Comparison of ENCODE assay signal across 20 cellular contexts in genomic region chr12:53478865-53479264, GRCh38. TPM values are rescaled to one million over a fixed set of nuclear protein-coding genes. Genes with fewer than 3 reads are reported as not detected.
DNase-seq lines count a peak whose midpoint lies in the region; ATAC-seq and TF ChIP-seq lines count a peak whose summit lies in the region.
"Had no signal": no experiment of that assay in that cellular context is flagged by ENCODE, and none has a peak within 500 bp of the region (broad histone marks: within the 10 kb centered on the region; RNA-seq: fewer than 3 reads in every experiment).

No MANE protein-coding gene starts in this region.

- H3K4me3 ChIP-seq in SK-N-SH (ENCODE audit: low read depth in 2 of 2, low read length in 1 of 2) (no peak overlapping the region), skeletal muscle tissue (ENCODE audit: low read length in 3 of 3) (no peak overlapping the region)
- H3K4me3 ChIP-seq: mucosa of descending colon had no signal

- H3K9me2 ChIP-seq in SK-N-SH = no peaks in the 10 kb centered on the region

- no peak overlapping the region for H3K4me3 Mint-ChIP-seq in activated CD4-positive, alpha-beta memory T cell treated with anti-CD3 and anti-CD28 coated beads, Interleukin-2, amount 10 ng/mL, durations not matched to agents 7 days and 5 days
- no peak overlapping the region for H3K4me3 Mint-ChIP-seq in naive thymus-derived CD8-positive, alpha-beta T cell
- H3K4me3 Mint-ChIP-seq: activated B cell treated with CpG ODN at 0.5 μM for 24 hours; dendritic cell treated with granulocyte-macrophage colony-stimulating factor and Interleukin-4, amounts not matched to agents 40 ng/mL and 50 ng/mL, for 4 days had no signal

- peaks cover 96% of the 10 kb centered on the region for H4K20me1 ChIP-seq in SK-N-SH (ENCODE audit: insufficient read depth)

- H3F3A ChIP-seq in SK-N-SH (replicated peaks; ENCODE audit: insufficient read depth) = peaks cover 97% of the 10 kb centered on the region

- DNase-seq in SK-N-SH = no peak
- no peak for DNase-seq in activated CD4-positive, alpha-beta memory T cell treated with anti-CD3 and anti-CD28 coated beads, Interleukin-2, amount 10 ng/mL, durations not matched to agents 7 days and 5 days
- peak; percentile 30 for DNase-seq in fibroblast of gingiva (ENCODE audit: low read depth)
- no peak for DNase-seq in SW 1271 (lab: John Stamatoyannopoulos, UW)
- DNase-seq in naive thymus-derived CD8-positive, alpha-beta T cell = no peak
- DNase-seq: 8988T; activated B cell treated with CpG ODN at 0.5 μM for 24 hours; amygdala; GOT3; mucosa of descending colon; NCI-H1417 treated with DMSO at 0.1 percent for 48 hours; NCI-H2227 treated with DMSO at 0.1 percent for 48 hours; stimulated activated CD4-positive, alpha-beta T cell treated with anti-CD3 and anti-CD28 coated beads, Interleukin-2, amount 100 ng/mL, for 24 hours had no signal

- H3K4me2 ChIP-seq in SK-N-SH = no peak overlapping the region

- H3K27me3 ChIP-seq in SK-N-SH (ENCODE audit: insufficient read depth) (no peaks in the 10 kb centered on the region), skeletal muscle tissue (ENCODE audit: control insufficient read depth in 3 of 3, insufficient read depth in 3 of 3, low read length in 3 of 3) (no peaks in the 10 kb centered on the region)

- CTCF ChIA-PET in SK-N-SH (lab: Yijun Ruan, JAX) = interaction anchor here (0.8 to 1.8 kb wide), 5 partner anchors 9 to 154 kb away, joined by 3 to 6 read pairs (median 3); no protein-coding TSS in a partner anchor
- CTCF ChIA-PET in activated CD4-positive, alpha-beta memory T cell treated with anti-CD3 and anti-CD28 coated beads, Interleukin-2, amount 10 ng/mL, durations not matched to agents 7 days and 5 days (lab: Charles Lee) = interaction anchor here (0.7 to 7.1 kb wide), 5 partner anchors 10 to 468 kb away, joined by 3 to 54 read pairs (median 4); partner anchors contain the start of gene NPFF

- WGBS in SK-N-SH (ENCODE audit: low lambda C conversion rate) = 43% methylated on average over 1 of the region's 1 CpG

- no peak for TF ChIP-seq RAD21 in SK-N-SH (IDR thresholded peaks at IDR 0.05; ENCODE audit: low read length)

- peak overlapping the region; percentile 59 for H3K27ac Mint-ChIP-seq in activated CD4-positive, alpha-beta memory T cell treated with anti-CD3 and anti-CD28 coated beads, Interleukin-2, amount 10 ng/mL, durations not matched to agents 7 days and 5 days
- H3K27ac Mint-ChIP-seq in naive thymus-derived CD8-positive, alpha-beta T cell = peak overlapping the region in 3 of 10 donors; percentile 50 to 63 (median 51)
- H3K27ac Mint-ChIP-seq: activated B cell treated with CpG ODN at 0.5 μM for 24 hours; dendritic cell treated with granulocyte-macrophage colony-stimulating factor and Interleukin-4, amounts not matched to agents 40 ng/mL and 50 ng/mL, for 4 days had no signal

- H3K36me3 Mint-ChIP-seq in activated CD4-positive, alpha-beta memory T cell treated with anti-CD3 and anti-CD28 coated beads, Interleukin-2, amount 10 ng/mL, durations not matched to agents 7 days and 5 days (ENCODE audit: low read depth) = peaks cover 77% of the 10 kb centered on the region
- peaks cover 0 to 93% (median 6%) of the 10 kb centered on the region in 3 donors for H3K36me3 Mint-ChIP-seq in naive thymus-derived CD8-positive, alpha-beta T cell

- no peaks in the 10 kb centered on the region for H3K27me3 Mint-ChIP-seq in activated CD4-positive, alpha-beta memory T cell treated with anti-CD3 and anti-CD28 coated beads, Interleukin-2, amount 10 ng/mL, durations not matched to agents 7 days and 5 days
- H3K27me3 Mint-ChIP-seq in naive thymus-derived CD8-positive, alpha-beta T cell = no peaks in the 10 kb centered on the region
- H3K27me3 Mint-ChIP-seq: activated B cell treated with CpG ODN at 0.5 μM for 24 hours; dendritic cell treated with granulocyte-macrophage colony-stimulating factor and Interleukin-4, amounts not matched to agents 40 ng/mL and 50 ng/mL, for 4 days had no signal

- TF ChIP-seq EP300 in SK-N-SH (IDR thresholded peaks at IDR 0.05; ENCODE audit: borderline replicate concordance in 1 of 2, low read depth in 1 of 2, low read length in 1 of 2) = no peak

- no peaks in the 10 kb centered on the region for H3K9me3 Mint-ChIP-seq in activated CD4-positive, alpha-beta memory T cell treated with anti-CD3 and anti-CD28 coated beads, Interleukin-2, amount 10 ng/mL, durations not matched to agents 7 days and 5 days
- no peaks in the 10 kb centered on the region for H3K9me3 Mint-ChIP-seq in naive thymus-derived CD8-positive, alpha-beta T cell
- H3K9me3 Mint-ChIP-seq: activated B cell treated with CpG ODN at 0.5 μM for 24 hours; dendritic cell treated with granulocyte-macrophage colony-stimulating factor and Interleukin-4, amounts not matched to agents 40 ng/mL and 50 ng/mL, for 4 days had no signal

- no peak overlapping the region for H3K9ac ChIP-seq in SK-N-SH
- no peak overlapping the region for H3K9ac ChIP-seq in skeletal muscle tissue (ENCODE audit: low read depth in 1 of 3, low read length in 3 of 3)

- H3K9me3 ChIP-seq in SK-N-SH (no peaks in the 10 kb centered on the region), skeletal muscle tissue (ENCODE audit: control insufficient read depth in 3 of 3, low read length in 3 of 3) (no peaks in the 10 kb centered on the region)
- H3K9me3 ChIP-seq: mucosa of descending colon had no signal

- H2AFZ ChIP-seq in SK-N-SH (ENCODE audit: low read depth) = no peak overlapping the region

- H3K36me3 ChIP-seq in SK-N-SH (replicated peaks in 1 of 2; ENCODE audit: control insufficient read depth in 1 of 2, insufficient read depth in 2 of 2, low read length in 1 of 2) (peaks cover 89 to 95% of the 10 kb centered on the region in 2 experiments), skeletal muscle tissue (ENCODE audit: control insufficient read depth in 3 of 3, insufficient read depth in 3 of 3, low read length in 3 of 3) (peaks cover 53 to 81% (median 79%) of the 10 kb centered on the region in 3 donors)

- H3K4me1 ChIP-seq in SK-N-SH (ENCODE audit: control insufficient read depth in 1 of 2, insufficient read depth in 2 of 2, low read depth in 1 of 2, low read length in 1 of 2) = peaks cover 0 to 5% of the 10 kb centered on the region in 2 experiments; a peak in 2 of 4 replicates
- H3K4me1 ChIP-seq in skeletal muscle tissue (ENCODE audit: control insufficient read depth in 3 of 3, insufficient read depth in 3 of 3, low read length in 3 of 3) = peaks cover 38 to 50% (median 41%) of the 10 kb centered on the region in 3 donors

- ATAC-seq in SK-N-SH treated with all-trans-retinoic acid at 6 μM for 48 hours = no peak
- no peak for ATAC-seq in GM18519 (IDR thresholded peaks at IDR 0.05; ENCODE audit: low FRiP score, unreplicated experiment)
- ATAC-seq in naive thymus-derived CD8-positive, alpha-beta T cell = no peak
- ATAC-seq: mucosa of descending colon had no signal

- no peak for TF ChIP-seq CTCF in SK-N-SH (IDR thresholded peaks at IDR 0.05)

- POLR2A ChIA-PET in SK-N-SH (lab: Yijun Ruan, JAX) = interaction anchor here (0.6 to 0.8 kb wide), 2 partner anchors 8 to 96 kb away, joined by 3 read pairs; no protein-coding TSS in a partner anchor
- POLR2A ChIA-PET in activated CD4-positive, alpha-beta memory T cell treated with anti-CD3 and anti-CD28 coated beads, Interleukin-2, amount 10 ng/mL, durations not matched to agents 7 days and 5 days (lab: Charles Lee) = interaction anchor here (0.9 to 20.5 kb wide), 4 partner anchors 8 to 134 kb away, joined by 3 to 281 read pairs (median 5); no protein-coding TSS in a partner anchor
- POLR2A ChIA-PET in naive thymus-derived CD8-positive, alpha-beta T cell (lab: Charles Lee) = interaction anchor here (0.9 to 3.9 kb wide), 3 partner anchors 10 to 21 kb away, joined by 3 to 14 read pairs (median 6); partner anchors contain the start of gene MAP3K12

- peaks cover 47% of the 10 kb centered on the region for H3K4me1 Mint-ChIP-seq in activated CD4-positive, alpha-beta memory T cell treated with anti-CD3 and anti-CD28 coated beads, Interleukin-2, amount 10 ng/mL, durations not matched to agents 7 days and 5 days
- H3K4me1 Mint-ChIP-seq in naive thymus-derived CD8-positive, alpha-beta T cell = peaks cover 19 to 37% (median 28%) of the 10 kb centered on the region in 4 donors

- peaks cover 59% of the 10 kb centered on the region for H3K79me2 ChIP-seq in SK-N-SH (ENCODE audit: insufficient read depth)

- H3K27ac ChIP-seq in SK-N-SH (ENCODE audit: low read depth in 2 of 2, low read length in 1 of 2) = peak overlapping the region; percentile 39 to 46
- H3K27ac ChIP-seq in skeletal muscle tissue (ENCODE audit: low read depth, low read length) = peak overlapping the region; percentile 26

RNA-seq across cellular contexts. Expression of gene MAP3K12, which starts 20.4 kb away (rescaled TPM):
- 57.6 and 80.9 TPM in 2 replicates for polyA plus RNA-seq in SK-N-SH (2012; rRNA removed)
- polyA plus RNA-seq in SK-N-SH (2012; cell fraction: cytosol; rRNA removed) = 14.1 and 19.6 TPM in 2 replicates
- 412 and 451 TPM in 2 replicates for polyA plus RNA-seq in SK-N-SH (2012; cell fraction: nucleus; rRNA removed)
- 10 to 100 TPM; 24.8 to 25.7 TPM for total RNA-seq in activated CD4-positive, alpha-beta memory T cell treated with anti-CD3 and anti-CD28 coated beads, Interleukin-2, amount 10 ng/mL, durations not matched to agents 7 days and 5 days
- 4.7 TPM for total RNA-seq in skeletal muscle tissue
- total RNA-seq in naive thymus-derived CD8-positive, alpha-beta T cell = 10 to 100 TPM; 17.2 to 23.8 TPM
- 1 to 10 TPM; 2.4 to 3.9 (median 3.4) TPM for polyA plus RNA-seq in naive thymus-derived CD8-positive, alpha-beta T cell

RNA-seq across cellular contexts. Expression of gene TARBP2, which starts 22.2 kb away (rescaled TPM):
- polyA plus RNA-seq in SK-N-SH (2012; rRNA removed) = 57.8 and 69.8 TPM in 2 replicates
- polyA plus RNA-seq in SK-N-SH (2012; cell fraction: cytosol; rRNA removed) = 21.2 and 31.7 TPM in 2 replicates
- 272 and 284 TPM in 2 replicates for polyA plus RNA-seq in SK-N-SH (2012; cell fraction: nucleus; rRNA removed)
- total RNA-seq in activated CD4-positive, alpha-beta memory T cell treated with anti-CD3 and anti-CD28 coated beads, Interleukin-2, amount 10 ng/mL, durations not matched to agents 7 days and 5 days = 10 to 100 TPM; 24.5 to 28.0 TPM
- 29.7 TPM for total RNA-seq in skeletal muscle tissue
- total RNA-seq in naive thymus-derived CD8-positive, alpha-beta T cell = 10 to 100 TPM; 45.2 to 46.1 TPM
- polyA plus RNA-seq in naive thymus-derived CD8-positive, alpha-beta T cell = 10 to 100 TPM; 27.0 to 32.1 (median 27.9) TPM

RNA-seq across cellular contexts. Expression of gene PCBP2, which starts 27.0 kb away (rescaled TPM):
- 336 and 368 TPM in 2 replicates for polyA plus RNA-seq in SK-N-SH (2012; rRNA removed)
- 425 and 586 TPM in 2 replicates for polyA plus RNA-seq in SK-N-SH (2012; cell fraction: cytosol; rRNA removed)
- 357 and 676 TPM in 2 replicates for polyA plus RNA-seq in SK-N-SH (2012; cell fraction: nucleus; rRNA removed)
- total RNA-seq in activated CD4-positive, alpha-beta memory T cell treated with anti-CD3 and anti-CD28 coated beads, Interleukin-2, amount 10 ng/mL, durations not matched to agents 7 days and 5 days = 100 to 1,000 TPM; 738 to 756 TPM
- total RNA-seq in skeletal muscle tissue = 281 TPM
- 100 to 1,000 TPM; 858 to 917 TPM for total RNA-seq in naive thymus-derived CD8-positive, alpha-beta T cell
- polyA plus RNA-seq in naive thymus-derived CD8-positive, alpha-beta T cell = 100 to 1,000 TPM; 143 to 157 (median 152) TPM

RNA-seq across cellular contexts. Expression of gene NPFF, which starts 28.4 kb away (rescaled TPM):
- 0.13 TPM in 1 of 2 replicates, not detected in the other for polyA plus RNA-seq in SK-N-SH (2012; rRNA removed)
- polyA plus RNA-seq in SK-N-SH (2012; cell fraction: cytosol; rRNA removed) = not detected in 2 replicates
- polyA plus RNA-seq in SK-N-SH (2012; cell fraction: nucleus; rRNA removed) = 0.40 and 0.66 TPM in 2 replicates
- total RNA-seq in activated CD4-positive, alpha-beta memory T cell treated with anti-CD3 and anti-CD28 coated beads, Interleukin-2, amount 10 ng/mL, durations not matched to agents 7 days and 5 days = not detected
- total RNA-seq in skeletal muscle tissue = not detected
- not detected for total RNA-seq in naive thymus-derived CD8-positive, alpha-beta T cell
- not detected for polyA plus RNA-seq in naive thymus-derived CD8-positive, alpha-beta T cell
- total RNA-seq: activated B cell treated with CpG ODN at 0.5 μM for 24 hours, frontal cortex, G401, mucosa of descending colon, SK-MEL-5 had no signal

RNA-seq across cellular contexts. Expression of gene PRR13, which starts 37.3 kb away (rescaled TPM):
- polyA plus RNA-seq in SK-N-SH (2012; rRNA removed) = 58.5 and 59.3 TPM in 2 replicates
- 62.4 and 69.7 TPM in 2 replicates for polyA plus RNA-seq in SK-N-SH (2012; cell fraction: cytosol; rRNA removed)
- polyA plus RNA-seq in SK-N-SH (2012; cell fraction: nucleus; rRNA removed) = 39.6 and 44.1 TPM in 2 replicates
- total RNA-seq in activated CD4-positive, alpha-beta memory T cell treated with anti-CD3 and anti-CD28 coated beads, Interleukin-2, amount 10 ng/mL, durations not matched to agents 7 days and 5 days = 100 to 1,000 TPM; 242 to 246 TPM
- 15.7 TPM for total RNA-seq in skeletal muscle tissue
- 100 to 1,000 TPM; 215 to 217 TPM for total RNA-seq in naive thymus-derived CD8-positive, alpha-beta T cell
- 100 to 1,000 TPM; 513 to 535 (median 534) TPM for polyA plus RNA-seq in naive thymus-derived CD8-positive, alpha-beta T cell
